8 cellular contexts compared by ENCODE assay signal in genomic region chr19:37466798-37467607, GRCh38. TPM values are rescaled to one million over a fixed set of nuclear protein-coding genes. Genes with fewer than 3 reads are reported as not detected.
DNase-seq lines count a peak whose midpoint lies in the region; ATAC-seq lines count a peak whose summit lies in the region.

ZNF569 (minus strand) TSS chr19:37467444; CDS start chr19:37444921, 22,523 bp downstream.

- peak within 1 kb of the TSS; percentile 94 for H3K4me3 ChIP-seq in CD8-positive, alpha-beta memory T cell (ENCODE audit: low read length)
- H3K4me3 ChIP-seq in NT2/D1 (ENCODE audit: insufficient read length, low read depth), result peak within 1 kb of the TSS; percentile 68

- peak within 1 kb of the TSS; percentile 89 to 98 (median 98) for H3K27ac Mint-ChIP-seq in CD8-positive, alpha-beta memory T cell

- peak within 1 kb of the TSS; percentile 92 for H3K9ac ChIP-seq in NT2/D1 (ENCODE audit: insufficient read length, low read depth)

- peak within 1 kb of the TSS; percentile 77 for H3K27ac ChIP-seq in CD8-positive, alpha-beta memory T cell (ENCODE audit: low read depth, low read length)

- H3K4me1 ChIP-seq in CD8-positive, alpha-beta memory T cell (ENCODE audit: insufficient read depth, low read length), result peaks cover 24% of the 10 kb centered on the region
- H3K4me1 ChIP-seq in NT2/D1 (ENCODE audit: insufficient read depth, insufficient read length), result peaks cover 4% of the 10 kb centered on the region

- H3K9me3 ChIP-seq in CD8-positive, alpha-beta memory T cell (ENCODE audit: low read length), result peaks cover 7% of the 10 kb centered on the region
- H3K9me3 ChIP-seq in NT2/D1 (ENCODE audit: insufficient read depth, low read length), result no peaks in the 10 kb centered on the region

- peaks cover 9 to 20% (median 15%) of the 10 kb centered on the region in 5 donors for H3K9me3 Mint-ChIP-seq in CD8-positive, alpha-beta memory T cell

- peak; percentile 78 to 93 (median 91) for DNase-seq in CD8-positive, alpha-beta memory T cell
- DNase-seq in HS-27A (ENCODE audit: low read depth) (peak; percentile 70), NT2/D1 (ENCODE audit: low read depth, low spot score) (peak; percentile 78), activated T-cell treated with anti-CD3 and anti-CD28 coated beads for 1 hour (ENCODE audit: low read depth) (peak; percentile 78), epidermal melanocyte (ENCODE audit: insufficient read length, low spot score) (peak; percentile 48), midbrain (lab: John Stamatoyannopoulos, UW) (peak; percentile 95)
- DNase-seq in stimulated activated CD8-positive, alpha-beta memory T cell treated with anti-CD3 and anti-CD28 coated beads, Interleukin-15, amount 100 ng/mL, for 48 hours (ENCODE audit: low read depth in 2 of 2), result peak; percentile 72 to 77

- H3K36me3 ChIP-seq in CD8-positive, alpha-beta memory T cell (ENCODE audit: insufficient read depth, low read length), result peaks cover 23% of the 10 kb centered on the region
- peaks cover 25% of the 10 kb centered on the region for H3K36me3 ChIP-seq in NT2/D1 (ENCODE audit: insufficient read depth, insufficient read length, low read length)

- H3K36me3 Mint-ChIP-seq in CD8-positive, alpha-beta memory T cell, result peaks cover 14 to 42% (median 16%) of the 10 kb centered on the region in 3 donors

- peak within 1 kb of the TSS; percentile 87 to 99 (median 97) for H3K4me3 Mint-ChIP-seq in CD8-positive, alpha-beta memory T cell

- peaks cover 40 to 49% (median 47%) of the 10 kb centered on the region in 3 donors for H3K4me1 Mint-ChIP-seq in CD8-positive, alpha-beta memory T cell

- H3K27me3 Mint-ChIP-seq in CD8-positive, alpha-beta memory T cell, result no peaks in the 10 kb centered on the region

- no peaks in the 10 kb centered on the region for H3K27me3 ChIP-seq in CD8-positive, alpha-beta memory T cell (ENCODE audit: insufficient read depth, low read length, poor library complexity, severe bottlenecking)
- no peaks in the 10 kb centered on the region for H3K27me3 ChIP-seq in NT2/D1 (ENCODE audit: insufficient read depth, insufficient read length)

- CTCF ChIA-PET in CD8-positive, alpha-beta memory T cell (lab: Charles Lee), result interaction anchor here (0.9 to 1.2 kb wide), 2 partner anchors 39 to 96 kb away, joined by 3 to 5 read pairs; partner anchors contain the start of genes ZNF527 and ZNF793

- ATAC-seq in GM19467 (IDR thresholded peaks at IDR 0.05; ENCODE audit: unreplicated experiment), result peak; percentile 55

- POLR2A ChIA-PET in CD8-positive, alpha-beta memory T cell (lab: Charles Lee), result interaction anchor here (0.6 to 2.3 kb wide), 9 partner anchors 39 to 1272 kb away, joined by 3 to 15 read pairs (median 6); partner anchors contain the start of genes ZNF461, ZNF527, ZNF540 and ZNF571

RNA-seq across cellular contexts. Expression of gene ZNF569, which starts in this region (rescaled TPM):
- total RNA-seq in CD8-positive, alpha-beta memory T cell, result 1 to 10 TPM; 7.4 to 8.0 TPM
- polyA plus RNA-seq in CD8-positive, alpha-beta memory T cell, result 3.8 TPM

Comparison
In these comparisons a context has a peak if more than half of its experiments do, and no peak if none do; other contexts are left out.
1. Peak in every context shown above with its lines: DNase-seq, ATAC-seq, H3K4me3 ChIP-seq and H3K27ac ChIP-seq.